Comparison of ENCODE assay signal across 12 cellular contexts in the genomic region with DNA sequence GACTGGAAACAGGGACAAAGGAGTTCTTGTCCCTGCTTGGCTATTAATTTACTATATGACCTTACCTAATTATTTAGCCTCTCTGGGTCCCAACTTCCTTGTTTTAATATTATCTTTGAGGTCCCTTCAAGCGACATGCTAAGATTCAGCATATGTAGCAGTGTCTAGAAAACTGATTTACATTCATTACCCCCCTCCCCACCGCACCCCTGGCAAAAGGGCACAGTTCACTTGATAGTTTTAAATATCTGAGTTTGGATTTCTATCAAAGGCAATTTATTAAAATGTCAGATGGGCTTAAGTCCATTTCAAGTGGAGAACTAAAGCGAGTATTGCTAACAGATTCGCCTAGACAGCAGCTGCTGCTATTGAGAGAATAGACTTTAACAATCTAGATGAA. TPM values are rescaled to one million over a fixed set of nuclear protein-coding genes. Genes with fewer than 3 reads are reported as not detected.
DNase-seq lines count a peak whose midpoint lies in the region; ATAC-seq and TF ChIP-seq lines count a peak whose summit lies in the region.
"Had no signal": no experiment of that assay in that cellular context is flagged by ENCODE, and none has a peak within 500 bp of the region (broad histone marks: within the 10 kb centered on the region; RNA-seq: fewer than 3 reads in every experiment).

No MANE protein-coding gene starts in this region.

- H3K4me1 Mint-ChIP-seq in activated B cell treated with CpG ODN at 0.5 μM for 24 hours: peaks cover 73% of the 10 kb centered on the region

- no peaks in the 10 kb centered on the region for H3K27me3 ChIP-seq in SK-N-SH (ENCODE audit: insufficient read depth)
- H3K27me3 ChIP-seq in hepatocyte: no peaks in the 10 kb centered on the region
- H3K27me3 ChIP-seq in skeletal muscle satellite cell (ENCODE audit: control insufficient read depth, insufficient read depth, low read length): no peaks in the 10 kb centered on the region
- H3K27me3 ChIP-seq: tibial artery had no signal

- POLR2A ChIA-PET in SK-N-SH (lab: Yijun Ruan, JAX): no interaction called here
- POLR2A ChIA-PET in activated B cell treated with CpG ODN at 0.5 μM for 24 hours (lab: Charles Lee): interaction anchor here (0.6 kb wide), 1 partner anchor 73 kb away, joined by 6 read pairs; no protein-coding TSS in a partner anchor

- TF ChIP-seq CTCF in SK-N-SH (IDR thresholded peaks at IDR 0.05) (no peak), activated B cell treated with CpG ODN at 0.5 μM for 24 hours (IDR thresholded peaks at IDR 0.05) (no peak), hepatocyte (IDR thresholded peaks at IDR 0.05; ENCODE audit: poor library complexity) (no peak)

- H3K9ac ChIP-seq in SK-N-SH: no peak overlapping the region; the same call in 1 of the 2 replicates
- peak overlapping the region; percentile 29 for H3K9ac ChIP-seq in skeletal muscle satellite cell (ENCODE audit: low read depth, low read length)

- intact Hi-C loops in activated B cell treated with CpG ODN at 0.5 μM for 24 hours (cut with micrococcal nuclease): no loop called here

- 30% methylated on average over 4 of the region's 4 CpGs for WGBS in SK-N-SH (ENCODE audit: low lambda C conversion rate)
- WGBS in hepatocyte (ENCODE audit: low lambda C conversion rate, missing lambda C conversion rate): 61% methylated on average over 4 of the region's 4 CpGs

- no peak overlapping the region for H2AFZ ChIP-seq in SK-N-SH (ENCODE audit: low read depth)
- H2AFZ ChIP-seq in hepatocyte: no peak overlapping the region

- peak overlapping the region; percentile 81; the same call in 1 of the 2 replicates for H3K4me2 ChIP-seq in SK-N-SH
- peak overlapping the region; percentile 100 for H3K4me2 ChIP-seq in hepatocyte
- H3K4me2 ChIP-seq in skeletal muscle satellite cell (ENCODE audit: low read length): peak overlapping the region; percentile 57

- peak overlapping the region; percentile 32 for H3K4me3 Mint-ChIP-seq in activated B cell treated with CpG ODN at 0.5 μM for 24 hours

- H3F3A ChIP-seq in SK-N-SH (replicated peaks; ENCODE audit: insufficient read depth): peaks cover 17% of the 10 kb centered on the region

- H3K4me3 ChIP-seq in SK-N-SH (ENCODE audit: low read depth in 2 of 2, low read length in 1 of 2): peak overlapping the region in 1 of 2 experiments; percentile 4; a peak in 1 of 4 replicates
- no peak overlapping the region for H3K4me3 ChIP-seq in hepatocyte
- no peak overlapping the region for H3K4me3 ChIP-seq in skeletal muscle satellite cell (ENCODE audit: low read length)
- H3K4me3 ChIP-seq: tibial artery had no signal

- peaks cover 63% of the 10 kb centered on the region for H3K79me2 ChIP-seq in SK-N-SH (ENCODE audit: insufficient read depth)
- peaks cover 86% of the 10 kb centered on the region for H3K79me2 ChIP-seq in hepatocyte

- no peaks in the 10 kb centered on the region for H3K27me3 Mint-ChIP-seq in activated B cell treated with CpG ODN at 0.5 μM for 24 hours

- peaks cover 5% of the 10 kb centered on the region for H3K36me3 Mint-ChIP-seq in activated B cell treated with CpG ODN at 0.5 μM for 24 hours (ENCODE audit: low read depth)
- H3K36me3 Mint-ChIP-seq: WTC11 had no signal

- ATAC-seq in SK-N-SH treated with all-trans-retinoic acid at 6 μM for 48 hours (no peak), activated B cell treated with CpG ODN at 0.5 μM for 24 hours (ENCODE audit: low read depth) (no peak)
- ATAC-seq: WTC11 had no signal

- DNase-seq in SK-N-SH: no peak
- DNase-seq in activated B cell treated with CpG ODN at 0.5 μM for 24 hours: no peak
- DNase-seq in hepatocyte (ENCODE audit: low spot score): no peak
- DNase-seq in SW 1271 (lab: John Stamatoyannopoulos, UW): no peak
- DNase-seq in NCI-H774 (lab: John Stamatoyannopoulos, UW): no peak
- DNase-seq in stimulated activated CD4-positive, alpha-beta T cell treated with anti-CD3 and anti-CD28 coated beads, Interleukin-4, amount 100 ng/mL, for 4 hours: no peak
- DNase-seq: NCI-H1048; stimulated activated CD4-positive, alpha-beta T cell treated with anti-CD3 and anti-CD28 coated beads, Interleukin-1b, Interleukin-23, amount 100 ng/mL, for 48 hours; tibial artery had no signal

- peak overlapping the region; percentile 66 for H3K27ac Mint-ChIP-seq in activated B cell treated with CpG ODN at 0.5 μM for 24 hours
- H3K27ac Mint-ChIP-seq: WTC11 had no signal

- TF ChIP-seq EP300 in SK-N-SH (IDR thresholded peaks at IDR 0.05; ENCODE audit: borderline replicate concordance in 1 of 2, low read depth in 1 of 2, low read length in 1 of 2): no peak

- H3K9me2 ChIP-seq in SK-N-SH (no peaks in the 10 kb centered on the region), hepatocyte (replicated peaks; ENCODE audit: insufficient read depth) (no peaks in the 10 kb centered on the region)

- no peaks in the 10 kb centered on the region for H4K20me1 ChIP-seq in SK-N-SH (ENCODE audit: insufficient read depth)
- peaks cover 32% of the 10 kb centered on the region for H4K20me1 ChIP-seq in hepatocyte (ENCODE audit: insufficient read depth, poor library complexity, severe bottlenecking)

- H3K9me3 ChIP-seq in SK-N-SH (no peaks in the 10 kb centered on the region), hepatocyte (ENCODE audit: low read depth) (no peaks in the 10 kb centered on the region), skeletal muscle satellite cell (replicated peaks; ENCODE audit: low read length) (no peaks in the 10 kb centered on the region)
- H3K9me3 ChIP-seq: tibial artery had no signal

- H3K36me3 ChIP-seq in SK-N-SH (replicated peaks in 1 of 2; ENCODE audit: control insufficient read depth in 1 of 2, insufficient read depth in 2 of 2, low read length in 1 of 2): no peaks in the 10 kb centered on the region
- no peaks in the 10 kb centered on the region for H3K36me3 ChIP-seq in hepatocyte (replicated peaks; ENCODE audit: insufficient read depth, low read depth)
- H3K36me3 ChIP-seq in skeletal muscle satellite cell (ENCODE audit: insufficient read depth, low read length): no peaks in the 10 kb centered on the region
- H3K36me3 ChIP-seq: tibial artery had no signal

- no peak for TF ChIP-seq RAD21 in SK-N-SH (IDR thresholded peaks at IDR 0.05; ENCODE audit: low read length)

- CTCF ChIA-PET in SK-N-SH (lab: Yijun Ruan, JAX): no interaction called here
- CTCF ChIA-PET in activated B cell treated with CpG ODN at 0.5 μM for 24 hours (lab: Charles Lee): interaction anchor here (0.5 to 1.6 kb wide), 5 partner anchors 47 to 479 kb away, joined by 3 to 4 read pairs (median 3); no protein-coding TSS in a partner anchor

- H3K4me1 ChIP-seq in SK-N-SH (ENCODE audit: control insufficient read depth in 1 of 2, insufficient read depth in 2 of 2, low read depth in 1 of 2, low read length in 1 of 2) (peaks cover 7 to 42% of the 10 kb centered on the region in 2 experiments), hepatocyte (ENCODE audit: insufficient read depth) (peaks cover 56% of the 10 kb centered on the region), skeletal muscle satellite cell (ENCODE audit: control insufficient read depth, insufficient read depth, low read length) (peaks cover 62% of the 10 kb centered on the region)

- no peaks in the 10 kb centered on the region for H3K9me3 Mint-ChIP-seq in activated B cell treated with CpG ODN at 0.5 μM for 24 hours
- H3K9me3 Mint-ChIP-seq: WTC11 had no signal

- H3K27ac ChIP-seq in SK-N-SH (ENCODE audit: low read depth in 2 of 2, low read length in 1 of 2): peak overlapping the region; percentile 73 to 80
- peak overlapping the region; percentile 74 for H3K27ac ChIP-seq in hepatocyte
- H3K27ac ChIP-seq: tibial artery had no signal

TF ChIP-seq in SK-N-SH, 30 proteins besides CTCF, POLR2A, EP300 and RAD21 (continues in another document):
- TF ChIP-seq ELF1 (IDR thresholded peaks at IDR 0.05) (no peak), FOXJ3 (CRISPR knock-in tag; IDR thresholded peaks at IDR 0.05) (no peak), MEF2A (IDR thresholded peaks at IDR 0.05; ENCODE audit: borderline replicate concordance, low read depth) (no peak), JUND (IDR thresholded peaks at IDR 0.05) (no peak), FOSL2 (IDR thresholded peaks at IDR 0.05; ENCODE audit: borderline replicate concordance, low read depth) (no peak), SIN3A (IDR thresholded peaks at IDR 0.05; ENCODE audit: borderline replicate concordance, low read depth, low read length) (no peak), TAF1 (IDR thresholded peaks at IDR 0.05; ENCODE audit: borderline replicate concordance, low read depth, low read length) (no peak)
- TF ChIP-seq, protein P1, sequence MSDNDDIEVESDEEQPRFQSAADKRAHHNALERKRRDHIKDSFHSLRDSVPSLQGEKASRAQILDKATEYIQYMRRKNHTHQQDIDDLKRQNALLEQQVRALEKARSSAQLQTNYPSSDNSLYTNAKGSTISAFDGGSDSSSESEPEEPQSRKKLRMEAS (IDR thresholded peaks at IDR 0.05; ENCODE audit: low read depth): no peak

TF ChIP-seq in SK-N-SH treated with all-trans-retinoic acid at 6 μM for 48 hours, 23 proteins besides CTCF, POLR2A, EP300 and RAD21 (continues in another document):
- TF ChIP-seq ZNF565 (CRISPR knock-in tag; conservative IDR thresholded peaks at IDR 0.05; ENCODE audit: low read depth) (no peak), ARNTL (CRISPR knock-in tag; IDR thresholded peaks at IDR 0.05; ENCODE audit: borderline replicate concordance, low read depth) (no peak), OSR1 (CRISPR knock-in tag; IDR thresholded peaks at IDR 0.05) (no peak), SNAI2 (CRISPR knock-in tag; IDR thresholded peaks at IDR 0.05) (no peak), ZNF8 (CRISPR knock-in tag; IDR thresholded peaks at IDR 0.05) (no peak), TCF4 (CRISPR knock-in tag; IDR thresholded peaks at IDR 0.05; ENCODE audit: borderline replicate concordance) (no peak), BACH2 (CRISPR knock-in tag; IDR thresholded peaks at IDR 0.05; ENCODE audit: borderline replicate concordance) (no peak)
- TF ChIP-seq, protein P2, sequence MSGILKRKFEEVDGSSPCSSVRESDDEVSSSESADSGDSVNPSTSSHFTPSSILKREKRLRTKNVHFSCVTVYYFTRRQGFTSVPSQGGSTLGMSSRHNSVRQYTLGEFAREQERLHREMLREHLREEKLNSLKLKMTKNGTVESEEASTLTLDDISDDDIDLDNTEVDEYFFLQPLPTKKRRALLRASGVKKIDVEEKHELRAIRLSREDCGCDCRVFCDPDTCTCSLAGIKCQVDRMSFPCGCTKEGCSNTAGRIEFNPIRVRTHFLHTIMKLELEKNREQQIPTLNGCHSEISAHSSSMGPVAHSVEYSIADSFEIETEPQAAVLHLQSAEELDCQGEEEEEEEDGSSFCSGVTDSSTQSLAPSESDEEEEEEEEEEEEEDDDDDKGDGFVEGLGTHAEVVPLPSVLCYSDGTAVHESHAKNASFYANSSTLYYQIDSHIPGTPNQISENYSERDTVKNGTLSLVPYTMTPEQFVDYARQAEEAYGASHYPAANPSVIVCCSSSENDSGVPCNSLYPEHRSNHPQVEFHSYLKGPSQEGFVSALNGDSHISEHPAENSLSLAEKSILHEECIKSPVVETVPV (CRISPR knock-in tag; IDR thresholded peaks at IDR 0.05): no peak

RNA-seq across cellular contexts. Expression of gene CEMIP2, which starts 3.9 kb away (rescaled TPM):
- polyA plus RNA-seq in SK-N-SH (2012; rRNA removed): 39.8 and 46.0 TPM in 2 replicates
- polyA plus RNA-seq in SK-N-SH (2012; cell fraction: cytosol; rRNA removed): 28.2 and 31.0 TPM in 2 replicates
- polyA plus RNA-seq in SK-N-SH (2012; cell fraction: nucleus; rRNA removed): 48.4 and 56.5 TPM in 2 replicates
- total RNA-seq in activated B cell treated with CpG ODN at 0.5 μM for 24 hours: 21.3 and 25.5 TPM in 2 replicates
- total RNA-seq in hepatocyte: 94.2 and 100 TPM in 2 replicates
- polyA plus RNA-seq in hepatocyte: 45.2 and 47.9 TPM in 2 replicates
- 20.8 and 43.9 TPM in 2 replicates for total RNA-seq in skeletal muscle satellite cell (2012; rRNA removed)
